In the genomic region with DNA sequence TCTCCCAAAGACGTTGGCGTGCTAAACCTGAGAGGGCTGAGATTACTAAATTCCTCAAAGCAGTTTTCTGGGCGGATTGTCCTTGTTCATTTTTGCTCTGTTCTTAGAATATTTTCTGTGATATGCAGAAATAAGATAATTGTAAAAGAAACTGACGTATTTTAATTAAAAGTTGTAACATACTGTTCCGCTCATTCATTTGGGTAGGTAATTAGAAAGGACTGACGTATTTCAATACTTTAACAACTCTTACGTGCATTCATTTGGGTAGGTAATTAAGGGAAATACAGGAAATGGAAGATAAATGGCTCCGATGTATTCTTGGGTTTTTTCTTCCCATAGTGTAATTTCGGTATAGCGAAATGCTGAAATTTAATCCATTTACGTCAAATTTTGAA, we compare ENCODE assay signal across 8 cellular contexts. TPM values are rescaled to one million over a fixed set of nuclear protein-coding genes. Genes with fewer than 3 reads are reported as not detected.
DNase-seq lines count a peak whose midpoint lies in the region; ATAC-seq and TF ChIP-seq lines count a peak whose summit lies in the region.

No MANE protein-coding gene starts in this region.

- H3K36me3 ChIP-seq in DND-41 (ENCODE audit: insufficient read depth, low read length): no peaks in the 10 kb centered on the region
- H3K36me3 ChIP-seq in RWPE2 (ENCODE audit: low read depth): no peaks in the 10 kb centered on the region
- H3K36me3 ChIP-seq in esophagus muscularis mucosa: no peaks in the 10 kb centered on the region
- no peaks in the 10 kb centered on the region for H3K36me3 ChIP-seq in trophoblast cell (ENCODE audit: control insufficient read depth in 1 of 2, insufficient read depth in 2 of 2, low read length in 2 of 2)

- DNase-seq in DND-41 (no peak), RWPE2 (ENCODE audit: low spot score) (no peak), esophagus muscularis mucosa (ENCODE audit: extremely low spot score) (no peak), trophoblast cell (no peak), NCI-H2081 (lab: John Stamatoyannopoulos, UW) (no peak), DMS53 (lab: John Stamatoyannopoulos, UW) (no peak), NCI-H2029 (lab: John Stamatoyannopoulos, UW) (no peak)

- no peak overlapping the region for H3K23ac ChIP-seq in trophoblast cell (ENCODE audit: low read length)

- H4K12ac ChIP-seq in trophoblast cell (ENCODE audit: low read depth, low read length): no peak overlapping the region

- peak overlapping the region; percentile 52 for H3K4ac ChIP-seq in trophoblast cell (ENCODE audit: low read depth, low read length)

- no peak overlapping the region for H2BK12ac ChIP-seq in trophoblast cell (ENCODE audit: low read length)

- no peak overlapping the region for H3K14ac ChIP-seq in trophoblast cell (ENCODE audit: low read length)

- whole genome bisulfite sequencing in esophagus muscularis mucosa: 21% methylated on average over 11 of the region's 11 CpGs
- WGBS in trophoblast cell (ENCODE audit: extremely low coverage, insufficient coverage, insufficient read length): no CpG with 5 or more reads among the region's 11 CpGs

- peak overlapping the region; percentile 90 for H3K4me2 ChIP-seq in DND-41 (ENCODE audit: insufficient read depth, low read length)
- peak overlapping the region; percentile 64 for H3K4me2 ChIP-seq in trophoblast cell (ENCODE audit: low read length)

- H2AFZ ChIP-seq in DND-41 (ENCODE audit: low read depth, low read length) (peak overlapping the region; percentile 91), trophoblast cell (ENCODE audit: insufficient read depth, low read length, poor library complexity) (no peak overlapping the region)

- no peak overlapping the region for H2BK120ac ChIP-seq in trophoblast cell (ENCODE audit: insufficient read depth, low read length, poor library complexity)

- intact Hi-C loops in esophagus muscularis mucosa (cut with DNase I): loop anchor here (5.0 kb wide), 1 partner anchor 137 kb away; the partner anchor contains the start of gene C9orf40

- no peak overlapping the region for H3K18ac ChIP-seq in trophoblast cell (ENCODE audit: low read length)

- H3K9ac ChIP-seq in DND-41 (ENCODE audit: low read depth, low read length) (peak overlapping the region; percentile 96), trophoblast cell (ENCODE audit: low read length) (no peak overlapping the region)

- H3K27ac ChIP-seq in DND-41 (ENCODE audit: low read length) (peak overlapping the region; percentile 88), RWPE2 (ENCODE audit: poor library complexity, severe bottlenecking) (peak overlapping the region; percentile 86), esophagus muscularis mucosa (replicated peaks in 1 of 4) (peak overlapping the region; percentile 94 to 98 (median 96)), trophoblast cell (ENCODE audit: low read depth, low read length) (peak overlapping the region; percentile 43)

- H3K4me3 ChIP-seq in DND-41 (ENCODE audit: low read depth in 1 of 2, low read length in 2 of 2): peak overlapping the region; percentile 84 to 94; a peak in 3 of 4 replicates
- H3K4me3 ChIP-seq in RWPE2 (ENCODE audit: severe bottlenecking): peak overlapping the region; percentile 62
- peak overlapping the region; percentile 82 to 99 (median 96) for H3K4me3 ChIP-seq in esophagus muscularis mucosa
- H3K4me3 ChIP-seq in trophoblast cell (ENCODE audit: low read depth, low read length): peak overlapping the region; percentile 82

- H3K27me3 ChIP-seq in DND-41 (ENCODE audit: insufficient read depth, low read length, poor library complexity): no peaks in the 10 kb centered on the region
- H3K27me3 ChIP-seq in RWPE2 (ENCODE audit: insufficient read depth, poor library complexity, severe bottlenecking): no peaks in the 10 kb centered on the region
- no peaks in the 10 kb centered on the region for H3K27me3 ChIP-seq in esophagus muscularis mucosa
- H3K27me3 ChIP-seq in trophoblast cell (ENCODE audit: insufficient read depth, low read length): no peaks in the 10 kb centered on the region

- H3K79me2 ChIP-seq in DND-41 (ENCODE audit: insufficient read depth, low read length): peaks cover 73% of the 10 kb centered on the region
- H3K79me2 ChIP-seq in trophoblast cell (ENCODE audit: control insufficient read depth, insufficient read depth, low read length, poor library complexity): peaks cover 14% of the 10 kb centered on the region

- no peak for TF ChIP-seq CTCF in DND-41 (IDR thresholded peaks at IDR 0.05; ENCODE audit: borderline replicate concordance, extremely low read depth, low read length, poor library complexity, severe bottlenecking)
- no peak for TF ChIP-seq CTCF in RWPE2 (IDR thresholded peaks at IDR 0.05; ENCODE audit: poor library complexity, severe bottlenecking)
- TF ChIP-seq CTCF in esophagus muscularis mucosa (IDR thresholded peaks at IDR 0.05): peak in 1 of 3 experiments; percentile 4

- H2AK5ac ChIP-seq in trophoblast cell (ENCODE audit: low read length): no peak overlapping the region

- no peak overlapping the region for H2BK5ac ChIP-seq in trophoblast cell (ENCODE audit: low read depth, low read length, poor library complexity)

- H3K4me1 ChIP-seq in DND-41 (ENCODE audit: insufficient read depth, low read length): peaks cover 54% of the 10 kb centered on the region
- H3K4me1 ChIP-seq in RWPE2 (ENCODE audit: insufficient read depth, poor library complexity, severe bottlenecking): peaks cover 16% of the 10 kb centered on the region
- H3K4me1 ChIP-seq in esophagus muscularis mucosa: peaks cover 33 to 56% (median 41%) of the 10 kb centered on the region in 4 donors
- H3K4me1 ChIP-seq in trophoblast cell (ENCODE audit: control insufficient read depth in 1 of 2, insufficient read depth in 2 of 2, low read length in 2 of 2): peaks cover 6 to 13% of the 10 kb centered on the region in 2 experiments

- H3K9me3 ChIP-seq in DND-41 (ENCODE audit: insufficient read depth, low read length, severe bottlenecking): no peaks in the 10 kb centered on the region
- H3K9me3 ChIP-seq in RWPE2 (ENCODE audit: severe bottlenecking): no peaks in the 10 kb centered on the region
- H3K9me3 ChIP-seq in esophagus muscularis mucosa: no peaks in the 10 kb centered on the region
- no peaks in the 10 kb centered on the region for H3K9me3 ChIP-seq in trophoblast cell (ENCODE audit: insufficient read depth, low read depth, low read length)

- no peaks in the 10 kb centered on the region for H4K20me1 ChIP-seq in DND-41 (ENCODE audit: insufficient read depth, low read length)

- TF ChIP-seq POLR2A in esophagus muscularis mucosa (IDR thresholded peaks at IDR 0.05; ENCODE audit: low read depth): no peak

- peak overlapping the region; percentile 51 for H4K8ac ChIP-seq in trophoblast cell (ENCODE audit: low read depth, low read length)

- TF ChIP-seq EP300 in esophagus muscularis mucosa (IDR thresholded peaks at IDR 0.05): no peak

- no peak overlapping the region for H4K91ac ChIP-seq in trophoblast cell (ENCODE audit: low read depth, low read length)

- no peak for ATAC-seq in DND-41 (ENCODE audit: insufficient read depth, low read depth)
- no peak for ATAC-seq in RWPE2 (ENCODE audit: low read depth)
- ATAC-seq in HG03378 (IDR thresholded peaks at IDR 0.05; ENCODE audit: unreplicated experiment): no peak

- H3K79me1 ChIP-seq in trophoblast cell (ENCODE audit: low read length): peaks cover 17% of the 10 kb centered on the region

RNA-seq across cellular contexts. Expression of gene OSTF1, which starts 1.1 kb away (rescaled TPM):
- 10 to 100 TPM; 22.9 to 29.3 (median 26.9) TPM for total RNA-seq in esophagus muscularis mucosa
- polyA plus RNA-seq in trophoblast cell (2013): 50.9 and 53.5 TPM in 2 replicates

RNA-seq across cellular contexts. Expression of gene NMRK1, which starts 1.4 kb away (rescaled TPM):
- 10 to 100 TPM in 2 of 4 donors, 1 to 10 TPM in 2; 5.4 to 18.3 (median 10.0) TPM for total RNA-seq in esophagus muscularis mucosa
- 20.9 and 23.4 TPM in 2 replicates for polyA plus RNA-seq in trophoblast cell (2013)

Comparison
In these comparisons a context has a peak if more than half of its experiments do, and no peak if none do; other contexts are left out.
1. H3K27ac ChIP-seq: peak in every context shown above with its lines; median percentile 96 in esophagus muscularis mucosa; 88 in DND-41; 86 in RWPE2; 43 in trophoblast cell.